In the genomic region with DNA sequence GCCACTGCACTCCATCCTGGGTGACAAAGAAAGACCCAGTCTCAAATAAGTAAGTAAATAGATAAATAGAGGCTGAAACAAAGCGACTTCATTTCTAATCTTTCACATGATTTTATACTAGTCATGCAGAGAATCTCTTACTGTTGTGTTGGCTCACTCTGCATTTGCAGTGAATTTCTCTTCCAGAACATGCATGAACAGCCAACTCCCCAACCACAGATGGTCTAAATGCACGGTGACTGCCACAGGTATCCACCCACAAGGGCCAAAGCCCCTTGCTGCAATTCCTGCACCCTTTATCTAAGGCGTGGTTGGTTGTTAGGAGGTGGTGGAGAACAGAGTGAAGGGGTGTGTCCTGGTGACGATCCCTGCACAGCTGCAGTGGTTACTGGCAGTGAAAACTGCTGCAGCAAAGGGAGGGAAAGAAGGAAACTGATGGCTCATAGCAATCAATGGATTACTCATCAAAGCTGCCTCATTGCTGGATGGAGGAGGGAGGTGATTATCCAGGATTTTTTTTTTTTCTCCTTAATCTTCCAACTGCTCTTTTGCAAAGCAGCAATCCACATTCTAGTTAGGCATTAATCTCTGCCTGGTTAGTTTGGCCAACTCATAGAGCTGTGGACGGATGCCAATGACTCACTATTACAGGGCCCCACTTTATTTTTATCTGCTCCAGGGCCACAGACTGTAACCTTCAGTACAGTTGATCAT, we compare ENCODE assay signal across 9 cellular contexts. TPM values are rescaled to one million over a fixed set of nuclear protein-coding genes. Genes with fewer than 3 reads are reported as not detected.
A peak's percentile ranks its signal among the peaks of the same experiment; 100 is the strongest.
DNase-seq lines count a peak whose midpoint lies in the region; ATAC-seq lines count a peak whose summit lies in the region.
"Had no signal": no experiment of that assay in that cellular context is flagged by ENCODE, and none has a peak within 500 bp of the region (broad histone marks: within the 10 kb centered on the region; RNA-seq: fewer than 3 reads in every experiment).

No MANE protein-coding gene starts in this region.

- H3K27me3 ChIP-seq in skeletal muscle satellite cell (ENCODE audit: control insufficient read depth, insufficient read depth, low read length): no peaks in the 10 kb centered on the region

- ATAC-seq in GM19023 (IDR thresholded peaks at IDR 0.05; ENCODE audit: unreplicated experiment): peak; percentile 46
- ATAC-seq in HG03196 (IDR thresholded peaks at IDR 0.05; ENCODE audit: unreplicated experiment): peak; percentile 46
- peak; percentile 84 for ATAC-seq in Right ventricle myocardium superior (ENCODE audit: poor library complexity)
- ATAC-seq in HG03439 (IDR thresholded peaks at IDR 0.05; ENCODE audit: unreplicated experiment): no peak

- DNase-seq in CD1c-positive myeloid dendritic cell (ENCODE audit: extremely low spot score) (peak; percentile 44), UCSD-AML1 (lab: John Stamatoyannopoulos, UW; ENCODE audit: unreplicated experiment) (peak; percentile 22), Right ventricle myocardium superior (no peak), GF-D8 (lab: John Stamatoyannopoulos, UW) (no peak)

- H3K36me3 ChIP-seq in skeletal muscle satellite cell (ENCODE audit: insufficient read depth, low read length): no peaks in the 10 kb centered on the region

- intact Hi-C loops in Right ventricle myocardium superior (cut with DNase I): no loop called here

- peak overlapping the region; percentile 37 for H3K4me3 ChIP-seq in skeletal muscle satellite cell (ENCODE audit: low read length)

- H3K4me2 ChIP-seq in skeletal muscle satellite cell (ENCODE audit: low read length): peak overlapping the region; percentile 63

- no peaks in the 10 kb centered on the region for H3K9me3 ChIP-seq in skeletal muscle satellite cell (replicated peaks; ENCODE audit: low read length)

- H3K4me1 ChIP-seq in skeletal muscle satellite cell (ENCODE audit: control insufficient read depth, insufficient read depth, low read length): peaks cover 25% of the 10 kb centered on the region
- H3K4me1 ChIP-seq: parathyroid adenoma had no signal

- peak overlapping the region; percentile 11 for H3K9ac ChIP-seq in skeletal muscle satellite cell (ENCODE audit: low read depth, low read length)
- H3K9ac ChIP-seq: parathyroid adenoma had no signal

RNA-seq across cellular contexts. Expression of a gene that starts 50.6 kb away (rescaled TPM):
- 6.5 TPM for total RNA-seq in Right ventricle myocardium superior
- 4.2 and 8.1 TPM in 2 replicates for total RNA-seq in skeletal muscle satellite cell (2012; rRNA removed)

Comparison
In these comparisons a context has a peak if more than half of its experiments do, and no peak if none do; other contexts are left out.
1. DNase-seq: peak in CD1c-positive myeloid dendritic cell (single experiment) and UCSD-AML1 (single experiment); none in Right ventricle myocardium superior (single experiment) and GF-D8 (single experiment).